In genomic region chr6:159095561-159096095, GRCh38 we compare ENCODE assay signal across 22 cellular contexts. TPM values are rescaled to one million over a fixed set of nuclear protein-coding genes. Genes with fewer than 3 reads are reported as not detected.
DNase-seq lines count a peak whose midpoint lies in the region; ATAC-seq and TF ChIP-seq lines count a peak whose summit lies in the region.
"Had no signal": no experiment of that assay in that cellular context is flagged by ENCODE, and none has a peak within 500 bp of the region (broad histone marks: within the 10 kb centered on the region; RNA-seq: fewer than 3 reads in every experiment).

No MANE protein-coding gene starts in this region.

- intact Hi-C loops in mucosa of descending colon (cut with DNase I, micrococcal nuclease), result no loop called here

- no peaks in the 10 kb centered on the region for H3K9me3 ChIP-seq in BLaER1
- no peaks in the 10 kb centered on the region for H3K9me3 ChIP-seq in SU-DHL-6 (ENCODE audit: insufficient read depth, low read length)
- H3K9me3 ChIP-seq in mucosa of descending colon, result no peaks in the 10 kb centered on the region

- peaks cover 52% of the 10 kb centered on the region for H3K4me1 Mint-ChIP-seq in memory B cell

- H3K4me2 ChIP-seq in BLaER1 (peak overlapping the region; percentile 86), SU-DHL-6 (ENCODE audit: low read depth, low read length, poor library complexity, severe bottlenecking) (peak overlapping the region; percentile 72)
- H3K4me2 ChIP-seq: GM23338 had no signal

- no peaks in the 10 kb centered on the region for H3K9me2 ChIP-seq in SU-DHL-6 (replicated peaks; ENCODE audit: insufficient read depth, low read length)

- ATAC-seq in memory B cell (ENCODE audit: low read depth) (no peak), mucosa of descending colon (no peak)
- ATAC-seq: GM23338; left lobe of liver; Panc1; right cardiac atrium; stimulated activated effector memory CD8-positive, alpha-beta T cell treated with anti-CD3 and anti-CD28 coated beads, Interleukin-12 subunit alpha, Interleukin-12 subunit beta, amount 100 ng/mL, for 72 hours; WTC11 had no signal

- H4K20me1 ChIP-seq in BLaER1 (no peaks in the 10 kb centered on the region), SU-DHL-6 (ENCODE audit: low read depth, low read length) (no peaks in the 10 kb centered on the region)

- no peaks in the 10 kb centered on the region for H3K9me3 Mint-ChIP-seq in memory B cell
- H3K9me3 Mint-ChIP-seq: GM23338; stimulated activated effector memory CD8-positive, alpha-beta T cell treated with anti-CD3 and anti-CD28 coated beads, Interleukin-12 subunit alpha, Interleukin-12 subunit beta, amount 100 ng/mL, for 72 hours; T-helper 2 cell treated with Interferon-gamma antibody and Interleukin-4, amounts not matched to agents 5 μg/mL and 100 μg/mL, for 36 hours; WTC11 had no signal

- no peak overlapping the region for H3K4me3 ChIP-seq in BLaER1
- no peak overlapping the region for H3K4me3 ChIP-seq in SU-DHL-6 (ENCODE audit: insufficient read depth, low read length, poor library complexity, severe bottlenecking)
- no peak overlapping the region for H3K4me3 ChIP-seq in mucosa of descending colon
- H3K4me3 ChIP-seq: GM23338 had no signal

- H3K4me1 ChIP-seq in BLaER1 (peaks cover 82% of the 10 kb centered on the region), mucosa of descending colon (ENCODE audit: low read depth) (no peaks in the 10 kb centered on the region)

- no peak overlapping the region for H2AFZ ChIP-seq in SU-DHL-6 (ENCODE audit: low read depth, low read length, severe bottlenecking)

- no peaks in the 10 kb centered on the region for H3K79me2 ChIP-seq in SU-DHL-6 (ENCODE audit: insufficient read depth, low read length)

- no peaks in the 10 kb centered on the region for H3K36me3 Mint-ChIP-seq in memory B cell
- H3K36me3 Mint-ChIP-seq: brain, WTC11 had no signal

- no peaks in the 10 kb centered on the region for H3K27me3 Mint-ChIP-seq in memory B cell

- H3K36me3 ChIP-seq in BLaER1 (no peaks in the 10 kb centered on the region), SU-DHL-6 (ENCODE audit: low read length) (no peaks in the 10 kb centered on the region), mucosa of descending colon (ENCODE audit: low read depth) (no peaks in the 10 kb centered on the region)

- peaks cover 30% of the 10 kb centered on the region for H3F3A ChIP-seq in SU-DHL-6 (ENCODE audit: insufficient read depth)

- TF ChIP-seq CTCF in SU-DHL-6 (IDR thresholded peaks at IDR 0.05; ENCODE audit: insufficient read depth, low read length, poor library complexity, severe bottlenecking) (no peak), mucosa of descending colon (IDR thresholded peaks at IDR 0.05) (no peak)

- peak overlapping the region; percentile 99 for H3K27ac Mint-ChIP-seq in memory B cell
- H3K27ac Mint-ChIP-seq: GM23338, WTC11 had no signal

- H3K27ac ChIP-seq in BLaER1 (peak overlapping the region; percentile 78), SU-DHL-6 (ENCODE audit: low read depth, low read length) (peak overlapping the region; percentile 88)
- H3K27ac ChIP-seq: 22Rv1 had no signal

- DNase-seq in NCI-H2171 treated with DMSO at 0.1 percent for 48 hours (lab: John Stamatoyannopoulos, UW), result peak; percentile 21
- DNase-seq in NCI-H2171 (lab: John Stamatoyannopoulos, UW), result no peak
- DNase-seq in memory B cell (ENCODE audit: low spot score in 2 of 2), result no peak
- DNase-seq in central memory CD4-positive, alpha-beta T cell, result no peak
- DNase-seq in mucosa of descending colon, result no peak
- no peak for DNase-seq in H4 (ENCODE audit: low spot score)
- DNase-seq: Kasumi-1, NCI-H1417 treated with DMSO at 0.1 percent for 48 hours, NCI-H748 treated with DMSO at 0.1 percent for 48 hours, nucleus accumbens, right cardiac atrium, trophoblast cell had no signal

- H3K9ac ChIP-seq in BLaER1 (peak overlapping the region; percentile 36; the same call in 1 of the 2 replicates), SU-DHL-6 (ENCODE audit: low read length) (0 out of 2 replicates have a peak overlapping the region, but pooled peaks have one; percentile 3)

- H3K27me3 ChIP-seq in BLaER1 (no peaks in the 10 kb centered on the region), SU-DHL-6 (ENCODE audit: low read length) (no peaks in the 10 kb centered on the region)

- no peak overlapping the region for H3K4me3 Mint-ChIP-seq in memory B cell
- H3K4me3 Mint-ChIP-seq: brain, GM23338, WTC11 had no signal

RNA-seq across cellular contexts. Expression of gene TAGAP, which starts 50.8 kb away (rescaled TPM):
- total RNA-seq in mucosa of descending colon, result 1 to 10 TPM; 2.0 to 4.1 (median 3.7) TPM
- not detected in 2 replicates for total RNA-seq in H4 (2014; rRNA removed; shearing (Covaris generic))
- total RNA-seq: GM23338 had no signal
